ENCODE assay signal across 14 cellular contexts in the genomic region with DNA sequence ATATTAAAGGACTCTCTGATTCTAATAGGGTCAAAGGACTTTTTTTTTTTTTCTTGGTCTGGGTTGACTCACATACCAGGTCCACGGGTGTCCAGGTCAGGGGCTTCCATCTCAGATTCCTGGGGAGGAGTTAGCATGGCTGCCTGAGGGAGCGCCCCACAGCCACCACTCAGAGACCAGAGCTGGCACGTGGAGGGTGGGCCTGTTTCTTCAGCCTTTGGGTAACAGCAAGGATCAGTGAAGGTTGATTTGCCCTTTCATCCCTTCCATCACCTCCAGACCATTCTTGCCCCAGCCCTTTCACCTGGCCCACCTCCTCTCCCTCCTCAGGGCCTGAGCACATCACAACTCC.
"Had no signal": no experiment of that assay in that cellular context is flagged by ENCODE, and none has a peak within 500 bp of the region (broad histone marks: within the 10 kb centered on the region; RNA-seq: fewer than 3 reads in every experiment).

No MANE protein-coding gene starts in this region.

- DNase-seq: activated CD4-positive, alpha-beta T cell treated with anti-CD3 and anti-CD28 coated beads, Interleukin-2, amount 50 U/mL, for 1 hour; activated effector memory CD4-positive, alpha-beta T cell treated with anti-CD3 and anti-CD28 coated beads, Interleukin-2, amount 50 U/mL, for 16 hours; activated naive CD8-positive, alpha-beta T cell treated with anti-CD3 and anti-CD28 coated beads for 36 hours; activated T-cell treated with anti-CD3 and anti-CD28 coated beads, Interleukin-2, amount 50 U/mL, for 1 hour; anterior cingulate cortex; midbrain; stimulated activated CD4-positive, alpha-beta T cell treated with anti-CD3 and anti-CD28 coated beads, Interleukin-12 subunit alpha, Interleukin-12 subunit beta, amount 100 ng/mL, for 4 hours; stimulated activated CD4-positive, alpha-beta T cell treated with anti-CD3 and anti-CD28 coated beads, Interleukin-4, amount 100 ng/mL, for 1 hour; stimulated activated naive CD8-positive, alpha-beta T cell treated with anti-CD3 and anti-CD28 coated beads, Interleukin-15, amount 100 ng/mL, for 72 hours; T-cell; WERI-Rb-1 had no signal

- H3K27me3 ChIP-seq: foreskin keratinocyte had no signal

- H3K4me3 Mint-ChIP-seq: activated naive CD8-positive, alpha-beta T cell treated with anti-CD3 and anti-CD28 coated beads for 36 hours; stimulated activated naive CD8-positive, alpha-beta T cell treated with anti-CD3 and anti-CD28 coated beads, Interleukin-15, amount 100 ng/mL, for 72 hours had no signal

- H3K27me3 Mint-ChIP-seq: activated naive CD8-positive, alpha-beta T cell treated with anti-CD3 and anti-CD28 coated beads for 36 hours; stimulated activated naive CD8-positive, alpha-beta T cell treated with anti-CD3 and anti-CD28 coated beads, Interleukin-15, amount 100 ng/mL, for 72 hours had no signal

- H3K27ac ChIP-seq: foreskin keratinocyte, thoracic aorta had no signal

- H3K36me3 ChIP-seq: thoracic aorta had no signal

- H3K9me3 ChIP-seq: thoracic aorta had no signal

- H3K9me3 Mint-ChIP-seq: activated naive CD8-positive, alpha-beta T cell treated with anti-CD3 and anti-CD28 coated beads for 36 hours; stimulated activated naive CD8-positive, alpha-beta T cell treated with anti-CD3 and anti-CD28 coated beads, Interleukin-15, amount 100 ng/mL, for 72 hours; T-cell had no signal

- H3K36me3 Mint-ChIP-seq: T-cell had no signal

- ATAC-seq: foreskin keratinocyte; stimulated activated naive CD8-positive, alpha-beta T cell treated with anti-CD3 and anti-CD28 coated beads, Interleukin-15, amount 100 ng/mL, for 72 hours; T-cell had no signal

- H3K4me3 ChIP-seq: SK-N-MC, thoracic aorta had no signal

- H3K27ac Mint-ChIP-seq: activated naive CD8-positive, alpha-beta T cell treated with anti-CD3 and anti-CD28 coated beads for 36 hours had no signal
